8 cellular contexts compared by ENCODE assay signal in genomic region chr19:49451430-49452181, GRCh38. TPM values are rescaled to one million over a fixed set of nuclear protein-coding genes. Genes with fewer than 3 reads are reported as not detected.
DNase-seq lines count a peak whose midpoint lies in the region; ATAC-seq and TF ChIP-seq lines count a peak whose summit lies in the region.

TSS of gene PIH1D1 (minus strand) at chr19:49451814. CDS start at chr19:49451574, 240 bp downstream.

- H3K9me3 Mint-ChIP-seq in immature natural killer cell: no peaks in the 10 kb centered on the region

- TF ChIP-seq CTCF in WI38 (IDR thresholded peaks at IDR 0.05; ENCODE audit: low read depth, low read length): no peak

- in situ Hi-C loops in ACHN (cut with HindIII; ENCODE audit: low pct_ligation_motif_present, low pct_unique_long_range_greater_than_20kb, low sequenced_read_pairs): no loop called here

- ATAC-seq in GM18870 (IDR thresholded peaks at IDR 0.05; ENCODE audit: unreplicated experiment): peak; percentile 54
- ATAC-seq in HG03139 (IDR thresholded peaks at IDR 0.05; ENCODE audit: unreplicated experiment): peak; percentile 53

- H3K27me3 Mint-ChIP-seq in immature natural killer cell (ENCODE audit: low read depth in 3 of 3): peaks cover 10 to 24% (median 21%) of the 10 kb centered on the region in 3 donors

- peaks cover 8 to 20% (median 16%) of the 10 kb centered on the region in 3 donors for H3K36me3 Mint-ChIP-seq in immature natural killer cell

- peak within 1 kb of the TSS; percentile 93 to 100 (median 99) for H3K4me3 Mint-ChIP-seq in immature natural killer cell

- H3K4me1 Mint-ChIP-seq in immature natural killer cell: peaks cover 46% of the 10 kb centered on the region in 2 donors

- H3K27ac Mint-ChIP-seq in immature natural killer cell: peak within 1 kb of the TSS; percentile 98 to 100 (median 99)

- DNase-seq in ACHN (peak; percentile 98), NCI-H2227 treated with DMSO at 0.1 percent for 48 hours (lab: John Stamatoyannopoulos, UW) (peak; percentile 94), caudate nucleus (lab: John Stamatoyannopoulos, UW) (peak; percentile 52 to 100 (median 94)), immature natural killer cell (peak; percentile 94 to 96 (median 95)), smooth muscle cell of the brain vasculature (ENCODE audit: low read depth, low spot score) (peak; percentile 97)

- peak within 1 kb of the TSS; percentile 93 for H3K4me3 ChIP-seq in WI38 (ENCODE audit: low read depth, low read length)

- peak within 1 kb of the TSS; percentile 98 for H3K27ac ChIP-seq in caudate nucleus (ENCODE audit: low read depth, low read length)

RNA-seq across cellular contexts. Expression of gene PIH1D1, which starts in this region (rescaled TPM):
- 10 to 100 TPM; 91.4 to 97.6 (median 93.3) TPM for polyA plus RNA-seq in immature natural killer cell

Comparison
In these comparisons a context has a peak if more than half of its experiments do, and no peak if none do; other contexts are left out.
1. Peak in every context shown above with its lines: DNase-seq, ATAC-seq, H3K4me3 ChIP-seq and H3K27ac ChIP-seq.